ENCODE assay signal across 1 cellular context in genomic region chr17:79777166-79777843, GRCh38.
A peak's percentile ranks its signal among the peaks of the same experiment; 100 is the strongest.
TF ChIP-seq lines count a peak whose summit lies in the region.

No MANE protein-coding gene starts in this region.

TF ChIP-seq in HepG2, 621 proteins besides CTCF, POLR2A, EP300 and RAD21 (continues in another document):
- TF ChIP-seq ARID3A (IDR thresholded peaks at IDR 0.05; ENCODE audit: low read depth, low read length) (no peak), NFATC3 (CRISPR knock-in tag; IDR thresholded peaks at IDR 0.05) (no peak), ZBTB1 (CRISPR knock-in tag; IDR thresholded peaks at IDR 0.05; ENCODE audit: borderline replicate concordance) (no peak), ZBTB2 (CRISPR knock-in tag; IDR thresholded peaks at IDR 0.05; ENCODE audit: low read depth) (0 out of 2 replicates have a peak, but pooled peaks have one; percentile 56), BORCS8-MEF2B (CRISPR knock-in tag; IDR thresholded peaks at IDR 0.05) (no peak), KLF15 (CRISPR knock-in tag; IDR thresholded peaks at IDR 0.05; ENCODE audit: borderline replicate concordance) (no peak), RORA (CRISPR knock-in tag; IDR thresholded peaks at IDR 0.05) (no peak), ZNF451 (CRISPR knock-in tag; IDR thresholded peaks at IDR 0.05) (no peak), SP140L (CRISPR knock-in tag; IDR thresholded peaks at IDR 0.05; ENCODE audit: borderline replicate concordance) (no peak), ZSCAN20 (CRISPR knock-in tag; IDR thresholded peaks at IDR 0.05; ENCODE audit: borderline replicate concordance) (peak; percentile 32; the same call in 1 of the 2 replicates), MEF2D (CRISPR knock-in tag; IDR thresholded peaks at IDR 0.05) (peak; percentile 60; the same call in 1 of the 2 replicates), BRD4 (CRISPR knock-in tag; IDR thresholded peaks at IDR 0.05) (no peak), ZNF367 (CRISPR knock-in tag; IDR thresholded peaks at IDR 0.05; ENCODE audit: borderline replicate concordance) (no peak), ZNF24 (IDR thresholded peaks at IDR 0.05) (no peak), ISL2 (CRISPR knock-in tag; IDR thresholded peaks at IDR 0.05) (0 out of 2 replicates have a peak, but pooled peaks have one; percentile 28), ATF4 (CRISPR knock-in tag; IDR thresholded peaks at IDR 0.05) (no peak), RFXAP (CRISPR knock-in tag; IDR thresholded peaks at IDR 0.05; ENCODE audit: borderline replicate concordance) (no peak; the same call in 1 of the 2 replicates), ZNF343 (CRISPR knock-in tag; IDR thresholded peaks at IDR 0.05) (no peak), ZBTB37 (CRISPR knock-in tag; IDR thresholded peaks at IDR 0.05) (no peak), ZNF704 (CRISPR knock-in tag; IDR thresholded peaks at IDR 0.05; ENCODE audit: borderline replicate concordance) (peak; percentile 16; the same call in 1 of the 2 replicates), XBP1 (CRISPR knock-in tag; IDR thresholded peaks at IDR 0.05) (no peak), ZNF558 (CRISPR knock-in tag; IDR thresholded peaks at IDR 0.05; ENCODE audit: borderline replicate concordance) (no peak), HNF1B (CRISPR knock-in tag; IDR thresholded peaks at IDR 0.05) (peak; percentile 46; the same call in 1 of the 2 replicates), ZNF562 (CRISPR knock-in tag; IDR thresholded peaks at IDR 0.05; ENCODE audit: borderline replicate concordance) (no peak), CREM (IDR thresholded peaks at IDR 0.05) (no peak; the same call in 1 of the 2 replicates), CREM (CRISPR knock-in tag; IDR thresholded peaks at IDR 0.05) (no peak), GMEB1 (CRISPR knock-in tag; IDR thresholded peaks at IDR 0.05; ENCODE audit: borderline replicate concordance) (no peak), KDM5A (IDR thresholded peaks at IDR 0.05; ENCODE audit: borderline replicate concordance, low read length) (no peak), ZSCAN31 (CRISPR knock-in tag; IDR thresholded peaks at IDR 0.05; ENCODE audit: low read depth) (0 out of 2 replicates have a peak, but pooled peaks have one; percentile 6), ZNF235 (CRISPR knock-in tag; IDR thresholded peaks at IDR 0.05; ENCODE audit: borderline replicate concordance) (no peak), HNF1A (IDR thresholded peaks at IDR 0.05; ENCODE audit: low read depth) (no peak), HNF1A (CRISPR knock-in tag; IDR thresholded peaks at IDR 0.05; ENCODE audit: borderline replicate concordance) (no peak), ZNF383 (CRISPR knock-in tag; IDR thresholded peaks at IDR 0.05; ENCODE audit: borderline replicate concordance) (no peak), E2F1 (CRISPR knock-in tag; IDR thresholded peaks at IDR 0.05) (peak; percentile 21; the same call in 1 of the 2 replicates), ZHX2 (IDR thresholded peaks at IDR 0.05; ENCODE audit: low read depth) (no peak), ZHX2 (CRISPR knock-in tag; IDR thresholded peaks at IDR 0.05; ENCODE audit: borderline replicate concordance) (peak; percentile 32; the same call in 1 of the 2 replicates), HNRNPLL (IDR thresholded peaks at IDR 0.05; ENCODE audit: low read depth, low read length, poor library complexity, severe bottlenecking) (no peak), SMC3 (IDR thresholded peaks at IDR 0.05; ENCODE audit: low read length) (no peak), ZNF446 (CRISPR knock-in tag; IDR thresholded peaks at IDR 0.05) (no peak)
